In genomic region chr9:109119439-109120203, GRCh38 we compare ENCODE assay signal across 8 cellular contexts. TPM values are rescaled to one million over a fixed set of nuclear protein-coding genes. Genes with fewer than 3 reads are reported as not detected.
DNase-seq lines count a peak whose midpoint lies in the region; ATAC-seq and TF ChIP-seq lines count a peak whose summit lies in the region.

TSS of gene TMEM245 (minus strand) at chr9:109119947. CDS start at chr9:109119913, 34 bp downstream.

- H3K4me1 ChIP-seq in right cardiac atrium (ENCODE audit: control insufficient read depth, insufficient read depth, low read length) (peaks cover 4% of the 10 kb centered on the region), vagina (peaks cover 44% of the 10 kb centered on the region)

- no peaks in the 10 kb centered on the region for H3K36me3 ChIP-seq in vagina

- peak within 1 kb of the TSS; percentile 84 for H3K27ac ChIP-seq in right cardiac atrium (ENCODE audit: low read length)
- peak within 1 kb of the TSS; percentile 90 for H3K27ac ChIP-seq in vagina

- WGBS in right cardiac atrium = under 1% methylated on average over 88 of the region's 88 CpGs

- peak within 1 kb of the TSS; percentile 83 for H3K4me3 ChIP-seq in right cardiac atrium (ENCODE audit: low read length)
- peak within 1 kb of the TSS; percentile 85 to 95 for H3K4me3 ChIP-seq in vagina

- H3K27me3 ChIP-seq in right cardiac atrium (ENCODE audit: control insufficient read depth, insufficient read depth) (no peaks in the 10 kb centered on the region), vagina (no peaks in the 10 kb centered on the region)

- peak; percentile 77 for DNase-seq in NCI-H187 treated with DMSO at 0.1 percent for 48 hours (lab: John Stamatoyannopoulos, UW)
- DNase-seq in anterior cingulate cortex (lab: John Stamatoyannopoulos, UW) = peak; percentile 55 to 99 (median 95)
- DNase-seq in right cardiac atrium = peak; percentile 96 to 98 (median 98)
- peak; percentile 99 for DNase-seq in putamen (ENCODE audit: low spot score)
- DNase-seq in vagina (ENCODE audit: extremely low spot score in 2 of 2) = peak in 1 of 2 donors; percentile 99

- TF ChIP-seq CTCF in vagina (IDR thresholded peaks at IDR 0.05) = no peak

- peak; percentile 57 to 94 for TF ChIP-seq POLR2A in vagina (IDR thresholded peaks at IDR 0.05)

- H3K9me3 ChIP-seq in right cardiac atrium (ENCODE audit: control insufficient read depth, low read length) (no peaks in the 10 kb centered on the region), vagina (no peaks in the 10 kb centered on the region)

- intact Hi-C loops in T-helper 2 cell treated with Interferon-gamma antibody and Interleukin-4, amounts not matched to agents 100 ng/mL and 5 ng/mL, for 36 hours (cut with micrococcal nuclease) = loop anchor here (1.0 to 10.0 kb wide), 9 partner anchors 18 to 1035 kb away; partner anchors contain the start of genes ABITRAM, CTNNAL1, ELP1 and EPB41L4B
- intact Hi-C loops in right cardiac atrium (cut with DNase I) (no loop called here), vagina (cut with DNase I) (loop anchor here (2.0 kb wide), 1 partner anchor 107 kb away; the partner anchor contains the start of gene CTNNAL1)

- ATAC-seq in GM18499 (IDR thresholded peaks at IDR 0.05; ENCODE audit: insufficient read depth, unreplicated experiment) = peak; percentile 93
- peak; percentile 88 for ATAC-seq in HG02943 (IDR thresholded peaks at IDR 0.05; ENCODE audit: low read depth, unreplicated experiment)
- peak; percentile 97 to 99 for ATAC-seq in right cardiac atrium

RNA-seq across cellular contexts. Expression of gene TMEM245, which starts in this region (rescaled TPM):
- total RNA-seq in T-helper 2 cell treated with Interferon-gamma antibody and Interleukin-4, amounts not matched to agents 100 ng/mL and 5 ng/mL, for 36 hours = 29.8 and 33.5 TPM in 2 replicates
- 100 to 1,000 TPM in 2 of 4 donors, 10 to 100 TPM in 2; 81.4 to 136 (median 99.6) TPM for total RNA-seq in right cardiac atrium
- polyA plus RNA-seq in right cardiac atrium = 25.6 TPM
- 47.4 TPM for total RNA-seq in vagina

Comparison
In these comparisons a context has a peak if more than half of its experiments do, and no peak if none do; other contexts are left out.
1. intact Hi-C loops: an anchor here in T-helper 2 cell treated with Interferon-gamma antibody and Interleukin-4, amounts not matched to agents 100 ng/mL and 5 ng/mL, for 36 hours (1.0 to 10.0 kb wide) and vagina (2.0 kb wide); none called in right cardiac atrium.